21 cellular contexts compared by ENCODE assay signal in genomic region chr18:58242435-58242834, GRCh38.
"Had no signal": no experiment of that assay in that cellular context is flagged by ENCODE, and none has a peak within 500 bp of the region (broad histone marks: within the 10 kb centered on the region; RNA-seq: fewer than 3 reads in every experiment).

No MANE protein-coding gene starts in this region.

- ATAC-seq: activated T-cell treated with anti-CD3 and anti-CD28 coated beads, Interleukin-2, amount 50 U/mL, for 72 hours had no signal

- H3K4me3 Mint-ChIP-seq: activated CD4-positive, alpha-beta memory T cell treated with anti-CD3 and anti-CD28 coated beads for 36 hours; activated naive CD4-positive, alpha-beta T cell treated with anti-CD3 and anti-CD28 coated beads for 36 hours; activated naive CD8-positive, alpha-beta T cell treated with anti-CD3 and anti-CD28 coated beads, Interleukin-2, amount 10 ng/mL, durations not matched to agents 7 days and 5 days; activated T-cell treated with anti-CD3 and anti-CD28 coated beads, Interleukin-2, amount 50 U/mL, for 72 hours; dendritic cell treated with granulocyte-macrophage colony-stimulating factor and Interleukin-4, amounts not matched to agents 40 ng/mL and 50 ng/mL, for 4 days; memory B cell; naive B cell; stimulated activated memory B cell treated with anti-CD40 and anti-IgM and Interleukin-4, amounts not matched to agents 10 μg/mL and 1 μg/mL and 100 μg/mL, for 72 hours; T-helper 1 cell treated with Interleukin-12 subunit alpha and Interleukin-12 subunit beta and Interleukin-4 antibody, amounts not matched to agents 30 μg/mL and 1 μg/mL, for 36 hours had no signal

- H3K9me3 Mint-ChIP-seq: activated CD4-positive, alpha-beta memory T cell treated with anti-CD3 and anti-CD28 coated beads for 36 hours; activated naive CD4-positive, alpha-beta T cell treated with anti-CD3 and anti-CD28 coated beads for 36 hours; activated naive CD8-positive, alpha-beta T cell treated with anti-CD3 and anti-CD28 coated beads, Interleukin-2, amount 10 ng/mL, durations not matched to agents 7 days and 5 days; activated T-cell treated with anti-CD3 and anti-CD28 coated beads, Interleukin-2, amount 50 U/mL, for 72 hours; dendritic cell treated with granulocyte-macrophage colony-stimulating factor and Interleukin-4, amounts not matched to agents 40 ng/mL and 50 ng/mL, for 4 days; memory B cell; naive B cell; stimulated activated memory B cell treated with anti-CD40 and anti-IgM and Interleukin-4, amounts not matched to agents 10 μg/mL and 1 μg/mL and 100 μg/mL, for 72 hours; T-helper 1 cell treated with Interleukin-12 subunit alpha and Interleukin-12 subunit beta and Interleukin-4 antibody, amounts not matched to agents 30 μg/mL and 1 μg/mL, for 36 hours had no signal

- H3K27ac ChIP-seq: cardiac muscle cell, right lobe of liver, skin epidermis had no signal

- H3K27me3 Mint-ChIP-seq: activated CD4-positive, alpha-beta memory T cell treated with anti-CD3 and anti-CD28 coated beads for 36 hours; activated naive CD8-positive, alpha-beta T cell treated with anti-CD3 and anti-CD28 coated beads, Interleukin-2, amount 10 ng/mL, durations not matched to agents 7 days and 5 days; memory B cell; naive B cell; stimulated activated memory B cell treated with anti-CD40 and anti-IgM and Interleukin-4, amounts not matched to agents 10 μg/mL and 1 μg/mL and 100 μg/mL, for 72 hours had no signal

- H3K36me3 ChIP-seq: cardiac muscle cell, right lobe of liver had no signal

- H3K36me3 Mint-ChIP-seq: activated CD4-positive, alpha-beta memory T cell treated with anti-CD3 and anti-CD28 coated beads for 36 hours; activated naive CD8-positive, alpha-beta T cell treated with anti-CD3 and anti-CD28 coated beads, Interleukin-2, amount 10 ng/mL, durations not matched to agents 7 days and 5 days; naive B cell had no signal

- H3K27ac Mint-ChIP-seq: activated CD4-positive, alpha-beta memory T cell treated with anti-CD3 and anti-CD28 coated beads for 36 hours; activated naive CD4-positive, alpha-beta T cell treated with anti-CD3 and anti-CD28 coated beads for 36 hours; activated naive CD8-positive, alpha-beta T cell treated with anti-CD3 and anti-CD28 coated beads, Interleukin-2, amount 10 ng/mL, durations not matched to agents 7 days and 5 days; activated T-cell treated with anti-CD3 and anti-CD28 coated beads, Interleukin-2, amount 50 U/mL, for 72 hours; dendritic cell treated with granulocyte-macrophage colony-stimulating factor and Interleukin-4, amounts not matched to agents 40 ng/mL and 50 ng/mL, for 4 days; memory B cell; stimulated activated memory B cell treated with anti-CD40 and anti-IgM and Interleukin-4, amounts not matched to agents 10 μg/mL and 1 μg/mL and 100 μg/mL, for 72 hours; T-helper 1 cell treated with Interleukin-12 subunit alpha and Interleukin-12 subunit beta and Interleukin-4 antibody, amounts not matched to agents 30 μg/mL and 1 μg/mL, for 36 hours had no signal

- H3K4me3 ChIP-seq: cardiac muscle cell, right lobe of liver, skin epidermis had no signal

- H3K27me3 ChIP-seq: cardiac muscle cell, right lobe of liver had no signal

- DNase-seq: activated CD4-positive, alpha-beta memory T cell treated with anti-CD3 and anti-CD28 coated beads for 36 hours; activated CD4-positive, alpha-beta T cell treated with anti-CD3 and anti-CD28 coated beads for 48 hours; activated effector memory CD4-positive, alpha-beta T cell treated with Interleukin-2 at 50 U/mL for 16 hours; activated naive CD4-positive, alpha-beta T cell treated with anti-CD3 and anti-CD28 coated beads for 36 hours; activated naive CD8-positive, alpha-beta T cell treated with anti-CD3 and anti-CD28 coated beads, Interleukin-2, amount 10 ng/mL, durations not matched to agents 7 days and 5 days; activated T-cell treated with anti-CD3 and anti-CD28 coated beads, Interleukin-2, amount 50 U/mL, for 72 hours; amniotic stem cell; effector CD8-positive, alpha-beta T cell; erythroblast; foreskin melanocyte; naive B cell; posterior cingulate gyrus; right lobe of liver; stimulated activated CD4-positive, alpha-beta T cell treated with anti-CD3 and anti-CD28 coated beads, Interleukin-2, amount 100 ng/mL, for 24 hours; trophoblast cell had no signal

- H3K4me1 Mint-ChIP-seq: activated naive CD8-positive, alpha-beta T cell treated with anti-CD3 and anti-CD28 coated beads, Interleukin-2, amount 10 ng/mL, durations not matched to agents 7 days and 5 days; memory B cell; naive B cell; stimulated activated memory B cell treated with anti-CD40 and anti-IgM and Interleukin-4, amounts not matched to agents 10 μg/mL and 1 μg/mL and 100 μg/mL, for 72 hours had no signal

- H3K9me3 ChIP-seq: right lobe of liver had no signal
